Comparison of ENCODE assay signal across 1 cellular context in the genomic region with DNA sequence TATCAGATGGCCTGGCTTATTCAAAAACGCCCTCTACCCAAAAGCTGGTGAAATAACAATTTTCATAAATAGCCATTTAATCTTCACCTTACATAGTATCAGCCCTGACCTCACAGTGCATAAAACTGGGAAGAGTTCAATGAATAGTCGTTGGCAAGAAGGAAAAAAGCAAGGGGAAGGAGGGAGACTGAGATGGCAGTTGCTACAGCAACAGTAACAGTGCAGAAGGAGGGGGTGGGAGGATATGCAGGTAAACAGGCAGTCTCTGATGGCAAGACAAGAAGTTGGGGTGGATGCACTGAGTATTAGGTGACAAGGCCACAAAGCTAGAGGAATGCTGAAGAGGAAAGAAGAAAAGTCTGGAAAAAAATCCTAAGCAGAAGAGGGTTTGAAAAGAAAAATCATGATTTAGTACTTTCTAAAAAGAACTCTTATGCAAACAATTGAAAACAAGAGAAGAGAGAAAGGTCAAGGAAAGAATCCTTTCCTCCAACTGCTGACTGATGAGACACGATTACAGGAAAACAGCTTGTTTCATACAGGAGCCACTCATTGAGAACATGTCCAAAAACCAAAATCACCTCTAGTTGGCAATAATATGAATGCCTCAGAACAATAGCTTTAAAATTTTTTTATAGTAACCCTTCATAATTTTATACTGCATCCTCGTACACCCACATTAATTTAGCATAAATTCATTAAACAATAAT.
TF ChIP-seq lines count a peak whose summit lies in the region.

No MANE protein-coding gene starts in this region.

TF ChIP-seq in endothelial cell of umbilical vein, 7 proteins besides CTCF, POLR2A, EP300 and RAD21:
- TF ChIP-seq EZH2 (IDR thresholded peaks at IDR 0.05; ENCODE audit: borderline replicate concordance, low read depth, low read length, severe bottlenecking): no peak
- TF ChIP-seq FOS (IDR thresholded peaks at IDR 0.05; ENCODE audit: borderline replicate concordance, insufficient read depth, low read length): no peak
- no peak for TF ChIP-seq POLR2AphosphoS5 (IDR thresholded peaks at IDR 0.05; ENCODE audit: insufficient read depth, low read depth, low read length)
- no peak for TF ChIP-seq MYC (IDR thresholded peaks at IDR 0.05; ENCODE audit: low read depth, low read length)
- no peak for TF ChIP-seq GATA2 (IDR thresholded peaks at IDR 0.05; ENCODE audit: insufficient read depth, insufficient read length, low read depth, low read length)
